25 cellular contexts compared by ENCODE assay signal in the genomic region with DNA sequence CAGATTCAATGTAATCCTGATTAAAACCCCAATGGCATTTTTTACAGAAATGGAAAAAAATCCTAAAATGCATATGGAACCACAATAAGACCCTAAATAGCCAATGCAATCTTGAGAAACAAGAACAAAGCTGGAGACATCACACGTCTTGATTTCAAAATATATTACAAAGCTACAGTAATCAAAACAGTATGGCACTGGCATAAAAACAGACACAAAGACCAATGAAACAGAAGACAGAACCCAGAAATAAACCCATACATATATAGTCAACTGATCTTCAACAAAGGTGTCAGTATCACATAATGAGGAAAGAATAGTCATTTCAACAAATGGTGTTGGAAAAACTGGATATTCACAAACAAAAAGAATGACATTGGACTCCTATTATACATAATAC. TPM values are rescaled to one million over a fixed set of nuclear protein-coding genes. Genes with fewer than 3 reads are reported as not detected.
"Had no signal": no experiment of that assay in that cellular context is flagged by ENCODE, and none has a peak within 500 bp of the region (broad histone marks: within the 10 kb centered on the region; RNA-seq: fewer than 3 reads in every experiment).

No MANE protein-coding gene starts in this region.

- H3K27ac Mint-ChIP-seq: mesothelial cell of epicardium; naive B cell; naive thymus-derived CD8-positive, alpha-beta T cell had no signal

- H3K27ac ChIP-seq: coronary artery, dorsolateral prefrontal cortex, esophagus muscularis mucosa, gastrocnemius medialis, heart right ventricle, left lung, lower lobe of right lung had no signal

- H3K4me1 ChIP-seq: esophagus muscularis mucosa, gastrocnemius medialis, heart right ventricle, left lung, lower lobe of right lung had no signal

- H3K27me3 ChIP-seq: dorsolateral prefrontal cortex, esophagus muscularis mucosa, gastrocnemius medialis, heart right ventricle, left lung had no signal

- H3K4me3 Mint-ChIP-seq: mesothelial cell of epicardium; naive B cell; naive thymus-derived CD8-positive, alpha-beta T cell had no signal

- H3K4me1 Mint-ChIP-seq: mesothelial cell of epicardium; naive B cell; naive thymus-derived CD8-positive, alpha-beta T cell had no signal

- H3K36me3 Mint-ChIP-seq: naive B cell had no signal

- ATAC-seq: gastrocnemius medialis; heart right ventricle; left cardiac atrium; left lung; left ventricle myocardium superior; lower lobe of right lung; mucosa of descending colon; naive thymus-derived CD8-positive, alpha-beta T cell had no signal

- H3K4me3 ChIP-seq: coronary artery, dorsolateral prefrontal cortex, esophagus muscularis mucosa, gastrocnemius medialis, heart right ventricle, left lung, lower lobe of right lung, mucosa of descending colon had no signal

- DNase-seq: dermis blood vessel endothelial cell; dorsolateral prefrontal cortex; effector CD4-positive, alpha-beta T cell; effector memory CD4-positive, alpha-beta T cell; foreskin fibroblast; foreskin melanocyte; gastrocnemius medialis; glutamatergic neuron; head of caudate nucleus; heart right ventricle; hippocampal formation; left cardiac atrium; left lung; left ventricle myocardium superior; lower lobe of right lung; mesenchymal stem cell; mucosa of descending colon; naive B cell; naive thymus-derived CD8-positive, alpha-beta T cell had no signal

- H3K36me3 ChIP-seq: esophagus muscularis mucosa, gastrocnemius medialis, heart right ventricle, left lung, lower lobe of right lung had no signal

- FAIRE-seq: endothelial cell of umbilical vein, islet of Langerhans, keratinocyte had no signal

RNA-seq across cellular contexts. Expression of a gene that starts 9.4 kb away (rescaled TPM):
- total RNA-seq: endothelial cell of umbilical vein; naive thymus-derived CD8-positive, alpha-beta T cell had no signal
- polyA plus RNA-seq: keratinocyte; naive thymus-derived CD8-positive, alpha-beta T cell had no signal
